17 cellular contexts compared by ENCODE assay signal in genomic region chr14:95046711-95047681, GRCh38.
DNase-seq lines count a peak whose midpoint lies in the region; ATAC-seq and TF ChIP-seq lines count a peak whose summit lies in the region.
"Had no signal": no experiment of that assay in that cellular context is flagged by ENCODE, and none has a peak within 500 bp of the region (broad histone marks: within the 10 kb centered on the region; RNA-seq: fewer than 3 reads in every experiment).

No MANE protein-coding gene starts in this region.

- H3K9me3 Mint-ChIP-seq in endodermal cell (no peaks in the 10 kb centered on the region), neural crest cell (no peaks in the 10 kb centered on the region)
- H3K9me3 Mint-ChIP-seq in activated CD4-positive, alpha-beta T cell treated with anti-CD3 and anti-CD28 coated beads, Interleukin-2, amount 10 ng/mL, durations not matched to agents 7 days and 5 days: no peaks in the 10 kb centered on the region
- H3K9me3 Mint-ChIP-seq: activated naive CD4-positive, alpha-beta T cell treated with anti-CD3 and anti-CD28 coated beads for 36 hours had no signal

- CTCF ChIA-PET in AG04450 (lab: Charles Lee): interaction anchor here (0.7 to 1.3 kb wide), 2 partner anchors 52 to 396 kb away, joined by 3 to 4 read pairs; no protein-coding TSS in a partner anchor
- CTCF ChIA-PET in activated CD4-positive, alpha-beta T cell treated with anti-CD3 and anti-CD28 coated beads, Interleukin-2, amount 10 ng/mL, durations not matched to agents 7 days and 5 days (lab: Charles Lee): interaction anchor here (1.0 kb wide), 1 partner anchor 17 kb away, joined by 3 read pairs; no protein-coding TSS in a partner anchor

- H3K4me3 Mint-ChIP-seq in endodermal cell (no peak overlapping the region), neural crest cell (no peak overlapping the region)
- no peak overlapping the region for H3K4me3 Mint-ChIP-seq in activated CD4-positive, alpha-beta T cell treated with anti-CD3 and anti-CD28 coated beads, Interleukin-2, amount 10 ng/mL, durations not matched to agents 7 days and 5 days
- H3K4me3 Mint-ChIP-seq: activated CD8-positive, alpha-beta T cell treated with anti-CD3 and anti-CD28 coated beads, Interleukin-2, amount 10 ng/mL, durations not matched to agents 7 days and 5 days; activated naive CD4-positive, alpha-beta T cell treated with anti-CD3 and anti-CD28 coated beads for 36 hours had no signal

- DNase-seq in AG04450 (ENCODE audit: low read depth, low spot score) (no peak), LNCaP clone FGC (ENCODE audit: low read depth) (peak; percentile 33), endodermal cell (peak; percentile 40), neural crest cell (ENCODE audit: low read depth, low spot score) (no peak), Right ventricle myocardium superior (no peak), posterior vena cava (ENCODE audit: low spot score) (no peak)
- DNase-seq in activated CD4-positive, alpha-beta T cell treated with anti-CD3 and anti-CD28 coated beads, Interleukin-2, amount 10 ng/mL, durations not matched to agents 7 days and 5 days: no peak
- DNase-seq: activated CD8-positive, alpha-beta T cell treated with anti-CD3 and anti-CD28 coated beads, Interleukin-2, amount 10 ng/mL, durations not matched to agents 7 days and 5 days; activated naive CD4-positive, alpha-beta T cell treated with anti-CD3 and anti-CD28 coated beads for 36 hours; central memory CD4-positive, alpha-beta T cell; DMS53; NCI-H2171; PC-9; stimulated activated CD4-positive, alpha-beta T cell treated with anti-CD3 and anti-CD28 coated beads, Interleukin-2, amount 100 ng/mL, for 24 hours had no signal

- TF ChIP-seq CTCF in AG04450 (IDR thresholded peaks at IDR 0.05; ENCODE audit: low read depth, low read length): no peak
- TF ChIP-seq CTCF in LNCaP clone FGC (IDR thresholded peaks at IDR 0.05; ENCODE audit: control insufficient read depth, extremely low read depth, insufficient read depth): no peak
- no peak for TF ChIP-seq CTCF in endodermal cell (conservative IDR thresholded peaks at IDR 0.05)
- TF ChIP-seq CTCF in neural crest cell (conservative IDR thresholded peaks at IDR 0.05): no peak

- peaks cover 5% of the 10 kb centered on the region for H3K4me1 ChIP-seq in endodermal cell (ENCODE audit: control insufficient read depth, insufficient read depth, low read length)
- H3K4me1 ChIP-seq: pancreas had no signal

- no peak overlapping the region for H3K27ac Mint-ChIP-seq in endodermal cell
- H3K27ac Mint-ChIP-seq in neural crest cell (ENCODE audit: unreplicated experiment): peak overlapping the region; percentile 60
- no peak overlapping the region for H3K27ac Mint-ChIP-seq in activated CD4-positive, alpha-beta T cell treated with anti-CD3 and anti-CD28 coated beads, Interleukin-2, amount 10 ng/mL, durations not matched to agents 7 days and 5 days
- H3K27ac Mint-ChIP-seq: activated CD8-positive, alpha-beta T cell treated with anti-CD3 and anti-CD28 coated beads, Interleukin-2, amount 10 ng/mL, durations not matched to agents 7 days and 5 days; activated naive CD4-positive, alpha-beta T cell treated with anti-CD3 and anti-CD28 coated beads for 36 hours had no signal

- H3K9ac ChIP-seq in endodermal cell (ENCODE audit: extremely low read depth, low read length, poor library complexity, severe bottlenecking): no peak overlapping the region

- ATAC-seq in Right ventricle myocardium superior (ENCODE audit: poor library complexity) (no peak), GM19351 (IDR thresholded peaks at IDR 0.05; ENCODE audit: unreplicated experiment) (no peak)
- ATAC-seq: activated CD8-positive, alpha-beta T cell treated with anti-CD3 and anti-CD28 coated beads, Interleukin-2, amount 10 ng/mL, durations not matched to agents 7 days and 5 days; pancreas had no signal

- POLR2A ChIA-PET in AG04450 (lab: Yijun Ruan, JAX): no interaction called here
- POLR2A ChIA-PET in activated CD4-positive, alpha-beta T cell treated with anti-CD3 and anti-CD28 coated beads, Interleukin-2, amount 10 ng/mL, durations not matched to agents 7 days and 5 days (lab: Charles Lee): no interaction called here

- peaks cover 4% of the 10 kb centered on the region; the same call in 1 of the 2 replicates for H3K9me3 ChIP-seq in AG04450 (ENCODE audit: control insufficient read depth, insufficient read depth, low read length)
- H3K9me3 ChIP-seq in endodermal cell (ENCODE audit: control insufficient read depth, low read length): no peaks in the 10 kb centered on the region
- H3K9me3 ChIP-seq: pancreas had no signal

- H3K4me1 Mint-ChIP-seq in endodermal cell: peaks cover 10% of the 10 kb centered on the region
- peaks cover 7% of the 10 kb centered on the region for H3K4me1 Mint-ChIP-seq in neural crest cell
- no peaks in the 10 kb centered on the region for H3K4me1 Mint-ChIP-seq in activated CD4-positive, alpha-beta T cell treated with anti-CD3 and anti-CD28 coated beads, Interleukin-2, amount 10 ng/mL, durations not matched to agents 7 days and 5 days

- H3K36me3 Mint-ChIP-seq in endodermal cell (ENCODE audit: low read depth): no peaks in the 10 kb centered on the region
- no peaks in the 10 kb centered on the region for H3K36me3 Mint-ChIP-seq in neural crest cell (ENCODE audit: low read depth)
- no peaks in the 10 kb centered on the region for H3K36me3 Mint-ChIP-seq in activated CD4-positive, alpha-beta T cell treated with anti-CD3 and anti-CD28 coated beads, Interleukin-2, amount 10 ng/mL, durations not matched to agents 7 days and 5 days (ENCODE audit: low read depth)

- H3K27me3 ChIP-seq in AG04450 (ENCODE audit: control insufficient read depth, insufficient read depth, low read length): peaks cover 7% of the 10 kb centered on the region
- no peaks in the 10 kb centered on the region for H3K27me3 ChIP-seq in endodermal cell (ENCODE audit: control insufficient read depth, insufficient read depth, low read length, poor library complexity, severe bottlenecking)
- H3K27me3 ChIP-seq: pancreas had no signal

- intact Hi-C loops in Right ventricle myocardium superior (cut with DNase I) (no loop called here), posterior vena cava (cut with DNase I) (no loop called here)

- 93 to 94% methylated on average over 18 to 28 of the region's 28 CpGs for WGBS in endodermal cell (ENCODE audit: insufficient coverage in 1 of 2, insufficient read length in 1 of 2), 2 experiments

- H3K27me3 Mint-ChIP-seq in endodermal cell (ENCODE audit: insufficient read depth): peaks cover 31% of the 10 kb centered on the region
- H3K27me3 Mint-ChIP-seq in neural crest cell (ENCODE audit: low read depth): peaks cover 6% of the 10 kb centered on the region
- peaks cover 4% of the 10 kb centered on the region for H3K27me3 Mint-ChIP-seq in activated CD4-positive, alpha-beta T cell treated with anti-CD3 and anti-CD28 coated beads, Interleukin-2, amount 10 ng/mL, durations not matched to agents 7 days and 5 days

- H3K36me3 ChIP-seq in endodermal cell (ENCODE audit: control insufficient read depth, insufficient read depth, low read length): no peaks in the 10 kb centered on the region
- H3K36me3 ChIP-seq: pancreas had no signal

- peak overlapping the region; percentile 73 for H3K27ac ChIP-seq in AG04450 (ENCODE audit: low read depth, low read length)
- H3K27ac ChIP-seq in endodermal cell (ENCODE audit: low read depth, low read length): no peak overlapping the region
- H3K27ac ChIP-seq: epithelial cell of prostate, pancreas, PC-9 had no signal

- H3K4me3 ChIP-seq in AG04450 (ENCODE audit: low read depth, low read length) (0 out of 2 replicates have a peak overlapping the region, but pooled peaks have one; percentile 2), LNCaP clone FGC (ENCODE audit: low read depth, low read length) (no peak overlapping the region), endodermal cell (ENCODE audit: low read length) (no peak overlapping the region)
- H3K4me3 ChIP-seq: pancreas, PC-9 had no signal

Comparison
In these comparisons a context has a peak if more than half of its experiments do, and no peak if none do; other contexts are left out.
1. DNase-seq: peak in LNCaP clone FGC (single experiment) and endodermal cell (single experiment); none in AG04450 (single experiment), neural crest cell (single experiment), activated CD4-positive, alpha-beta T cell treated with anti-CD3 and anti-CD28 coated beads, Interleukin-2, amount 10 ng/mL, durations not matched to agents 7 days and 5 days (single experiment), Right ventricle myocardium superior (single experiment) and posterior vena cava (single experiment).